Comparison of ENCODE assay signal across 30 cellular contexts in genomic region chr4:80767944-80768343, GRCh38.
A peak's percentile ranks its signal among the peaks of the same experiment; 100 is the strongest.
DNase-seq lines count a peak whose midpoint lies in the region; ATAC-seq, FAIRE-seq and TF ChIP-seq lines count a peak whose summit lies in the region.
"Had no signal": no experiment of that assay in that cellular context is flagged by ENCODE, and none has a peak within 500 bp of the region (broad histone marks: within the 10 kb centered on the region; RNA-seq: fewer than 3 reads in every experiment).

No MANE protein-coding gene starts in this region.

- no peaks in the 10 kb centered on the region for H3K27me3 Mint-ChIP-seq in activated T-helper 1 cell treated with anti-CD3 and anti-CD28 coated beads, Interleukin-12 subunit alpha, Interleukin-12 subunit beta, Interleukin-2, Interleukin-4 antibody, amounts not matched to agents 30 ng/mL and 10 ng/mL and 1 ng/mL, durations not matched to agents 14 hours and 24 hours and 36 hours (ENCODE audit: insufficient read depth)
- no peaks in the 10 kb centered on the region for H3K27me3 Mint-ChIP-seq in effector memory CD8-positive, alpha-beta T cell
- H3K27me3 Mint-ChIP-seq: activated naive CD8-positive, alpha-beta T cell treated with anti-CD3 and anti-CD28 coated beads, Interleukin-2, amount 50 U/mL, for 24 hours; activated T-cell treated with anti-CD3 and anti-CD28 coated beads, Interleukin-2, amount 50 U/mL, for 24 hours; brain; stimulated activated memory B cell treated with anti-CD40 and anti-IgM and Interleukin-4, amounts not matched to agents 10 μg/mL and 1 μg/mL and 100 μg/mL, for 72 hours had no signal

- H3K27ac ChIP-seq in SK-N-SH (ENCODE audit: low read depth in 2 of 2, low read length in 1 of 2) (no peak overlapping the region), RWPE2 (ENCODE audit: poor library complexity, severe bottlenecking) (no peak overlapping the region)
- H3K27ac ChIP-seq: dorsolateral prefrontal cortex, KMS-11, skin epidermis, upper lobe of left lung had no signal

- no peaks in the 10 kb centered on the region for H3K27me3 ChIP-seq in SK-N-SH (ENCODE audit: insufficient read depth)
- H3K27me3 ChIP-seq in RWPE2 (ENCODE audit: insufficient read depth, poor library complexity, severe bottlenecking) = no peaks in the 10 kb centered on the region
- H3K27me3 ChIP-seq: dorsolateral prefrontal cortex, upper lobe of left lung had no signal

- no peak overlapping the region for H3K4me2 ChIP-seq in SK-N-SH
- H3K4me2 ChIP-seq: KMS-11 had no signal

- no peaks in the 10 kb centered on the region for H3K9me3 Mint-ChIP-seq in activated T-helper 1 cell treated with anti-CD3 and anti-CD28 coated beads, Interleukin-12 subunit alpha, Interleukin-12 subunit beta, Interleukin-2, Interleukin-4 antibody, amounts not matched to agents 30 ng/mL and 10 ng/mL and 1 ng/mL, durations not matched to agents 14 hours and 24 hours and 36 hours
- no peaks in the 10 kb centered on the region for H3K9me3 Mint-ChIP-seq in effector memory CD8-positive, alpha-beta T cell

- H3K36me3 Mint-ChIP-seq in activated T-helper 1 cell treated with anti-CD3 and anti-CD28 coated beads, Interleukin-12 subunit alpha, Interleukin-12 subunit beta, Interleukin-2, Interleukin-4 antibody, amounts not matched to agents 30 ng/mL and 10 ng/mL and 1 ng/mL, durations not matched to agents 14 hours and 24 hours and 36 hours (ENCODE audit: low read depth) = no peaks in the 10 kb centered on the region
- H3K36me3 Mint-ChIP-seq in effector memory CD8-positive, alpha-beta T cell (ENCODE audit: insufficient read depth) = no peaks in the 10 kb centered on the region
- H3K36me3 Mint-ChIP-seq: brain; immature natural killer cell; stimulated activated memory B cell treated with anti-CD40 and anti-IgM and Interleukin-4, amounts not matched to agents 10 μg/mL and 1 μg/mL and 100 μg/mL, for 72 hours had no signal

- TF ChIP-seq CTCF in SK-N-SH (IDR thresholded peaks at IDR 0.05) (no peak), RWPE2 (IDR thresholded peaks at IDR 0.05; ENCODE audit: poor library complexity, severe bottlenecking) (no peak), fibroblast of mammary gland (conservative IDR thresholded peaks at IDR 0.05; ENCODE audit: control insufficient read depth, insufficient read depth, low read depth, low read length) (no peak)

- DNase-seq in SK-N-SH (no peak), RWPE2 (ENCODE audit: low spot score) (no peak), fibroblast of mammary gland (ENCODE audit: low read depth) (peak; percentile 19), RCC 7860 (ENCODE audit: low spot score) (no peak), NCI-H2171 (lab: John Stamatoyannopoulos, UW) (no peak)
- no peak for DNase-seq in activated T-helper 1 cell treated with anti-CD3 and anti-CD28 coated beads, Interleukin-12 subunit alpha, Interleukin-12 subunit beta, Interleukin-2, Interleukin-4 antibody, amounts not matched to agents 30 ng/mL and 10 ng/mL and 1 ng/mL, durations not matched to agents 14 hours and 24 hours and 36 hours (ENCODE audit: low spot score)
- DNase-seq in effector memory CD8-positive, alpha-beta T cell = no peak
- DNase-seq: 8988T; activated CD4-positive, alpha-beta T cell treated with anti-CD3 and anti-CD28 coated beads, Interleukin-2, amount 50 U/mL, for 1 hour; activated CD4-positive, CD25-positive, alpha-beta regulatory T cell; activated gamma-delta T cell; activated naive CD8-positive, alpha-beta T cell treated with anti-CD3 and anti-CD28 coated beads, Interleukin-2, amount 50 U/mL, for 24 hours; activated T-cell treated with anti-CD3 and anti-CD28 coated beads, Interleukin-2, amount 50 U/mL, for 24 hours; DMS79 treated with DMSO at 0.1 percent for 48 hours; dorsolateral prefrontal cortex; immature natural killer cell; left colon; NCI-H1436; NCI-H774; nephron progenitor cell; RPMI8226; substantia nigra; T-helper 1 cell had no signal

- H3K9me3 ChIP-seq in SK-N-SH = no peaks in the 10 kb centered on the region; the same call in none of the 2 replicates
- no peaks in the 10 kb centered on the region for H3K9me3 ChIP-seq in RWPE2 (ENCODE audit: severe bottlenecking)

- H3K79me2 ChIP-seq in SK-N-SH (ENCODE audit: insufficient read depth) = no peaks in the 10 kb centered on the region

- H3K4me3 ChIP-seq in SK-N-SH (ENCODE audit: low read depth in 2 of 2, low read length in 1 of 2) = no peak overlapping the region
- no peak overlapping the region for H3K4me3 ChIP-seq in RWPE2 (ENCODE audit: severe bottlenecking)
- H3K4me3 ChIP-seq in fibroblast of mammary gland (ENCODE audit: control insufficient read depth, low read depth, low read length) = no peak overlapping the region
- H3K4me3 ChIP-seq: dorsolateral prefrontal cortex, skin epidermis, upper lobe of left lung had no signal

- 8% methylated on average over 2 of the region's 2 CpGs for WGBS in SK-N-SH (ENCODE audit: low lambda C conversion rate)

- CTCF ChIA-PET in SK-N-SH (lab: Yijun Ruan, JAX) = no interaction called here

- H3K27ac Mint-ChIP-seq in activated T-helper 1 cell treated with anti-CD3 and anti-CD28 coated beads, Interleukin-12 subunit alpha, Interleukin-12 subunit beta, Interleukin-2, Interleukin-4 antibody, amounts not matched to agents 30 ng/mL and 10 ng/mL and 1 ng/mL, durations not matched to agents 14 hours and 24 hours and 36 hours = no peak overlapping the region
- H3K27ac Mint-ChIP-seq in effector memory CD8-positive, alpha-beta T cell = no peak overlapping the region
- H3K27ac Mint-ChIP-seq: activated naive CD8-positive, alpha-beta T cell treated with anti-CD3 and anti-CD28 coated beads, Interleukin-2, amount 50 U/mL, for 24 hours; activated T-cell treated with anti-CD3 and anti-CD28 coated beads, Interleukin-2, amount 50 U/mL, for 24 hours; brain; immature natural killer cell; nephron progenitor cell; stimulated activated memory B cell treated with anti-CD40 and anti-IgM and Interleukin-4, amounts not matched to agents 10 μg/mL and 1 μg/mL and 100 μg/mL, for 72 hours had no signal

- TF ChIP-seq RAD21 in SK-N-SH (IDR thresholded peaks at IDR 0.05; ENCODE audit: low read length) = no peak

- FAIRE-seq in RCC 7860 (lab: Jason Lieb, UNC) = no peak
- FAIRE-seq: H1 had no signal

- H3K36me3 ChIP-seq in SK-N-SH (replicated peaks in 1 of 2; ENCODE audit: control insufficient read depth in 1 of 2, insufficient read depth in 2 of 2, low read length in 1 of 2) (peaks cover 0 to 5% of the 10 kb centered on the region in 2 experiments), RWPE2 (ENCODE audit: low read depth) (no peaks in the 10 kb centered on the region)
- H3K36me3 ChIP-seq: upper lobe of left lung had no signal

- H3K9ac ChIP-seq in SK-N-SH = no peak overlapping the region
- H3K9ac ChIP-seq: KMS-11 had no signal

- H2AFZ ChIP-seq in SK-N-SH (ENCODE audit: low read depth) = no peak overlapping the region

- peaks cover 3% of the 10 kb centered on the region for H3F3A ChIP-seq in SK-N-SH (replicated peaks; ENCODE audit: insufficient read depth)

- H3K4me1 Mint-ChIP-seq in activated T-helper 1 cell treated with anti-CD3 and anti-CD28 coated beads, Interleukin-12 subunit alpha, Interleukin-12 subunit beta, Interleukin-2, Interleukin-4 antibody, amounts not matched to agents 30 ng/mL and 10 ng/mL and 1 ng/mL, durations not matched to agents 14 hours and 24 hours and 36 hours (ENCODE audit: low read depth) = no peaks in the 10 kb centered on the region
- no peaks in the 10 kb centered on the region for H3K4me1 Mint-ChIP-seq in effector memory CD8-positive, alpha-beta T cell (ENCODE audit: low read depth in 2 of 2)
- H3K4me1 Mint-ChIP-seq: activated naive CD8-positive, alpha-beta T cell treated with anti-CD3 and anti-CD28 coated beads, Interleukin-2, amount 50 U/mL, for 24 hours; brain; immature natural killer cell; nephron progenitor cell; stimulated activated memory B cell treated with anti-CD40 and anti-IgM and Interleukin-4, amounts not matched to agents 10 μg/mL and 1 μg/mL and 100 μg/mL, for 72 hours had no signal

- no peak overlapping the region for H3K4me3 Mint-ChIP-seq in activated T-helper 1 cell treated with anti-CD3 and anti-CD28 coated beads, Interleukin-12 subunit alpha, Interleukin-12 subunit beta, Interleukin-2, Interleukin-4 antibody, amounts not matched to agents 30 ng/mL and 10 ng/mL and 1 ng/mL, durations not matched to agents 14 hours and 24 hours and 36 hours
- no peak overlapping the region for H3K4me3 Mint-ChIP-seq in effector memory CD8-positive, alpha-beta T cell
- H3K4me3 Mint-ChIP-seq: activated naive CD8-positive, alpha-beta T cell treated with anti-CD3 and anti-CD28 coated beads, Interleukin-2, amount 50 U/mL, for 24 hours; activated T-cell treated with anti-CD3 and anti-CD28 coated beads, Interleukin-2, amount 50 U/mL, for 24 hours; brain; immature natural killer cell; nephron progenitor cell; stimulated activated memory B cell treated with anti-CD40 and anti-IgM and Interleukin-4, amounts not matched to agents 10 μg/mL and 1 μg/mL and 100 μg/mL, for 72 hours had no signal

- no peak for TF ChIP-seq EP300 in SK-N-SH (IDR thresholded peaks at IDR 0.05; ENCODE audit: borderline replicate concordance in 1 of 2, low read depth in 1 of 2, low read length in 1 of 2)

- ATAC-seq in SK-N-SH treated with all-trans-retinoic acid at 6 μM for 48 hours = no peak
- ATAC-seq in RWPE2 (ENCODE audit: low read depth) = peak; percentile 72
- ATAC-seq in effector memory CD8-positive, alpha-beta T cell (replicated peaks) = no peak
- ATAC-seq: activated naive CD8-positive, alpha-beta T cell treated with anti-CD3 and anti-CD28 coated beads, Interleukin-2, amount 50 U/mL, for 24 hours; left colon; stimulated activated memory B cell treated with anti-CD40 and anti-IgM and Interleukin-4, amounts not matched to agents 10 μg/mL and 1 μg/mL and 100 μg/mL, for 72 hours had no signal

- H3K9me2 ChIP-seq in SK-N-SH = no peaks in the 10 kb centered on the region

- POLR2A ChIA-PET in SK-N-SH (lab: Yijun Ruan, JAX) = no interaction called here

- H3K4me1 ChIP-seq in SK-N-SH (ENCODE audit: control insufficient read depth in 1 of 2, insufficient read depth in 2 of 2, low read depth in 1 of 2, low read length in 1 of 2) (no peaks in the 10 kb centered on the region), RWPE2 (ENCODE audit: insufficient read depth, poor library complexity, severe bottlenecking) (peaks cover 8% of the 10 kb centered on the region)
- H3K4me1 ChIP-seq: upper lobe of left lung had no signal

- H4K20me1 ChIP-seq in SK-N-SH (ENCODE audit: insufficient read depth) = no peaks in the 10 kb centered on the region

- intact Hi-C loops in activated T-helper 1 cell treated with anti-CD3 and anti-CD28 coated beads, Interleukin-12 subunit alpha, Interleukin-12 subunit beta, Interleukin-2, Interleukin-4 antibody, amounts not matched to agents 30 ng/mL and 10 ng/mL and 1 ng/mL, durations not matched to agents 14 hours and 24 hours and 36 hours (cut with micrococcal nuclease) = no loop called here

TF ChIP-seq in SK-N-SH, 30 proteins besides CTCF, POLR2A, EP300 and RAD21:
- TF ChIP-seq GATA2 (CRISPR knock-in tag; IDR thresholded peaks at IDR 0.05) (no peak), FOSL2 (IDR thresholded peaks at IDR 0.05; ENCODE audit: borderline replicate concordance, low read depth) (peak; percentile 32; the same call in 1 of the 2 replicates)

TF ChIP-seq in SK-N-SH treated with all-trans-retinoic acid at 6 μM for 48 hours, 23 proteins besides CTCF, POLR2A, EP300 and RAD21 (continues in another document):
- TF ChIP-seq GLIS3 (CRISPR knock-in tag; IDR thresholded peaks at IDR 0.05) (no peak), RARB (CRISPR knock-in tag; IDR thresholded peaks at IDR 0.05) (no peak)
